In genomic region chr6:168038576-168039140, GRCh38 we compare ENCODE assay signal across 25 cellular contexts. TPM values are rescaled to one million over a fixed set of nuclear protein-coding genes. Genes with fewer than 3 reads are reported as not detected.
"Had no signal": no experiment of that assay in that cellular context is flagged by ENCODE, and none has a peak within 500 bp of the region (broad histone marks: within the 10 kb centered on the region; RNA-seq: fewer than 3 reads in every experiment).

No MANE protein-coding gene starts in this region.

- H3K27ac Mint-ChIP-seq: activated B cell treated with CpG ODN at 0.5 μM for 24 hours; activated CD4-positive, alpha-beta T cell treated with anti-CD3 and anti-CD28 coated beads, Interleukin-2, amount 10 ng/mL, durations not matched to agents 24 days and 14 days; activated naive CD4-positive, alpha-beta T cell treated with anti-CD3 and anti-CD28 coated beads, Interleukin-2, amount 50 U/mL, for 72 hours; activated naive CD8-positive, alpha-beta T cell treated with anti-CD3 and anti-CD28 coated beads, Interleukin-2, amount 50 U/mL, for 24 hours; brain had no signal

- FAIRE-seq: RCC 7860, TTC549 had no signal

- H3K4me3 ChIP-seq: ascending aorta had no signal

- H3K27ac ChIP-seq: ascending aorta had no signal

- H3K27me3 ChIP-seq: ascending aorta had no signal

- H3K4me1 Mint-ChIP-seq: activated B cell treated with CpG ODN at 0.5 μM for 24 hours; activated naive CD8-positive, alpha-beta T cell treated with anti-CD3 and anti-CD28 coated beads, Interleukin-2, amount 50 U/mL, for 24 hours had no signal

- H3K36me3 ChIP-seq: ascending aorta had no signal

- H3K4me1 ChIP-seq: ascending aorta had no signal

- ATAC-seq: activated naive CD4-positive, alpha-beta T cell treated with anti-CD3 and anti-CD28 coated beads, Interleukin-2, amount 50 U/mL, for 72 hours; activated naive CD8-positive, alpha-beta T cell treated with anti-CD3 and anti-CD28 coated beads, Interleukin-2, amount 50 U/mL, for 24 hours; activated T-cell treated with anti-CD3 and anti-CD28 coated beads, Interleukin-2, amount 50 U/mL, for 4 hours had no signal

- DNase-seq: activated B cell treated with CpG ODN at 0.5 μM for 24 hours; activated CD4-positive, alpha-beta T cell treated with anti-CD3 and anti-CD28 coated beads for 1 hour; activated CD4-positive, alpha-beta T cell treated with anti-CD3 and anti-CD28 coated beads, Interleukin-2, amount 10 ng/mL, durations not matched to agents 24 days and 14 days; activated CD4-positive, alpha-beta T cell treated with anti-CD3 and anti-CD28 coated beads, Interleukin-2, amount 50 U/mL, for 48 hours; activated CD8-positive, alpha-beta memory T cell treated with anti-CD3 and anti-CD28 coated beads for 24 hours; activated effector memory CD4-positive, alpha-beta T cell treated with anti-CD3 and anti-CD28 coated beads, Interleukin-2, amount 50 U/mL, for 16 hours; activated naive CD4-positive, alpha-beta T cell treated with Interleukin-2 at 50 U/mL for 16 hours; activated naive CD8-positive, alpha-beta T cell treated with anti-CD3 and anti-CD28 coated beads, Interleukin-2, amount 50 U/mL, for 24 hours; activated T-cell treated with anti-CD3 and anti-CD28 coated beads, Interleukin-2, amount 50 U/mL, for 4 hours; amniotic stem cell; MM.1S; NCI-H1105; NCI-H1436; NCI-H1694 treated with DMSO at 0.1 percent for 48 hours; NCI-H2029 treated with DMSO at 0.1 percent for 48 hours; NCI-H69; NK-92 treated with Interleukin-12 subunit alpha and Interleukin-12 subunit beta, amount 100 ng/mL, for 24 hours; SIG-M5; T-helper 2 cell; T1000 had no signal

- H3K4me3 Mint-ChIP-seq: activated B cell treated with CpG ODN at 0.5 μM for 24 hours; activated CD4-positive, alpha-beta T cell treated with anti-CD3 and anti-CD28 coated beads, Interleukin-2, amount 10 ng/mL, durations not matched to agents 24 days and 14 days; activated naive CD8-positive, alpha-beta T cell treated with anti-CD3 and anti-CD28 coated beads, Interleukin-2, amount 50 U/mL, for 24 hours; activated T-cell treated with anti-CD3 and anti-CD28 coated beads, Interleukin-2, amount 50 U/mL, for 4 hours; brain had no signal

RNA-seq across cellular contexts. Expression of gene FRMD1, which starts 40.4 kb away (rescaled TPM):
- total RNA-seq: activated B cell treated with CpG ODN at 0.5 μM for 24 hours; activated CD4-positive, alpha-beta T cell treated with anti-CD3 and anti-CD28 coated beads, Interleukin-2, amount 10 ng/mL, durations not matched to agents 24 days and 14 days; activated naive CD4-positive, alpha-beta T cell treated with anti-CD3 and anti-CD28 coated beads, Interleukin-2, amount 50 U/mL, for 72 hours; activated T-cell treated with anti-CD3 and anti-CD28 coated beads, Interleukin-2, amount 50 U/mL, for 4 hours; ascending aorta had no signal

RNA-seq across cellular contexts. Expression of gene KIF25, which starts 41.2 kb away (rescaled TPM):
- total RNA-seq: activated B cell treated with CpG ODN at 0.5 μM for 24 hours; activated CD4-positive, alpha-beta T cell treated with anti-CD3 and anti-CD28 coated beads, Interleukin-2, amount 10 ng/mL, durations not matched to agents 24 days and 14 days; activated naive CD4-positive, alpha-beta T cell treated with anti-CD3 and anti-CD28 coated beads, Interleukin-2, amount 50 U/mL, for 72 hours; activated T-cell treated with anti-CD3 and anti-CD28 coated beads, Interleukin-2, amount 50 U/mL, for 4 hours; ascending aorta had no signal
